Comparison of ENCODE assay signal across 13 cellular contexts in genomic region chr1:109669246-109669948, GRCh38. TPM values are rescaled to one million over a fixed set of nuclear protein-coding genes. Genes with fewer than 3 reads are reported as not detected.
DNase-seq lines count a peak whose midpoint lies in the region; ATAC-seq lines count a peak whose summit lies in the region.
"Had no signal": no experiment of that assay in that cellular context is flagged by ENCODE, and none has a peak within 500 bp of the region (broad histone marks: within the 10 kb centered on the region; RNA-seq: fewer than 3 reads in every experiment).

No MANE protein-coding gene starts in this region.

- no peaks in the 10 kb centered on the region for H3K9me3 Mint-ChIP-seq in activated naive CD4-positive, alpha-beta T cell treated with anti-CD3 and anti-CD28 coated beads, Interleukin-2, amount 10 ng/mL, durations not matched to agents 7 days and 5 days
- no peaks in the 10 kb centered on the region for H3K9me3 Mint-ChIP-seq in activated CD4-positive, alpha-beta memory T cell treated with anti-CD3 and anti-CD28 coated beads, Interleukin-2, amount 10 ng/mL, durations not matched to agents 7 days and 5 days
- H3K9me3 Mint-ChIP-seq: central memory CD8-positive, alpha-beta T cell had no signal

- H3K27me3 Mint-ChIP-seq in activated naive CD4-positive, alpha-beta T cell treated with anti-CD3 and anti-CD28 coated beads, Interleukin-2, amount 10 ng/mL, durations not matched to agents 7 days and 5 days = peaks cover 3% of the 10 kb centered on the region
- no peaks in the 10 kb centered on the region for H3K27me3 Mint-ChIP-seq in activated CD4-positive, alpha-beta memory T cell treated with anti-CD3 and anti-CD28 coated beads, Interleukin-2, amount 10 ng/mL, durations not matched to agents 7 days and 5 days
- H3K27me3 Mint-ChIP-seq: central memory CD8-positive, alpha-beta T cell had no signal

- ATAC-seq in HG03460 (IDR thresholded peaks at IDR 0.05; ENCODE audit: unreplicated experiment) = no peak

- peak; percentile 27 for DNase-seq in activated naive CD4-positive, alpha-beta T cell treated with anti-CD3 and anti-CD28 coated beads, Interleukin-2, amount 10 ng/mL, durations not matched to agents 7 days and 5 days
- no peak for DNase-seq in activated naive CD4-positive, alpha-beta T cell treated with anti-CD3 and anti-CD28 coated beads, Interleukin-2, amount 50 U/mL, for 16 hours
- DNase-seq in activated CD4-positive, alpha-beta memory T cell treated with anti-CD3 and anti-CD28 coated beads, Interleukin-2, amount 10 ng/mL, durations not matched to agents 7 days and 5 days = peak; percentile 52
- DNase-seq in medulla oblongata (ENCODE audit: extremely low spot score) (peak; percentile 1), midbrain (lab: John Stamatoyannopoulos, UW) (no peak)
- no peak for DNase-seq in stimulated activated CD4-positive, alpha-beta T cell treated with anti-CD3 and anti-CD28 coated beads, Interleukin-15, amount 100 ng/mL, for 24 hours
- DNase-seq in activated CD4-positive, CD25-positive, alpha-beta regulatory T cell (lab: John Stamatoyannopoulos, UW) = no peak
- DNase-seq: MM.1S; nucleus accumbens; stimulated activated CD4-positive, alpha-beta T cell treated with anti-CD3 and anti-CD28 coated beads, Interleukin-12 subunit alpha, Interleukin-12 subunit beta, amount 100 ng/mL, for 4 hours; T-helper 9 cell had no signal

- POLR2A ChIA-PET in activated CD4-positive, alpha-beta memory T cell treated with anti-CD3 and anti-CD28 coated beads, Interleukin-2, amount 10 ng/mL, durations not matched to agents 7 days and 5 days (lab: Charles Lee) = interaction anchor here (1.5 kb wide), 1 partner anchor 120 kb away, joined by 3 read pairs; no protein-coding TSS in a partner anchor

- CTCF ChIA-PET in activated naive CD4-positive, alpha-beta T cell treated with anti-CD3 and anti-CD28 coated beads, Interleukin-2, amount 10 ng/mL, durations not matched to agents 7 days and 5 days (lab: Charles Lee) = interaction anchor here (0.9 to 1.9 kb wide), 3 partner anchors 19 to 105 kb away, joined by 3 to 9 read pairs (median 4); no protein-coding TSS in a partner anchor
- CTCF ChIA-PET in activated CD4-positive, alpha-beta memory T cell treated with anti-CD3 and anti-CD28 coated beads, Interleukin-2, amount 10 ng/mL, durations not matched to agents 7 days and 5 days (lab: Charles Lee) = interaction anchor here (0.6 to 1.1 kb wide), 2 partner anchors 29 to 381 kb away, joined by 3 read pairs; no protein-coding TSS in a partner anchor

- H3K4me3 Mint-ChIP-seq in activated naive CD4-positive, alpha-beta T cell treated with anti-CD3 and anti-CD28 coated beads, Interleukin-2, amount 10 ng/mL, durations not matched to agents 7 days and 5 days = peak overlapping the region; percentile 40
- peak overlapping the region; percentile 32 for H3K4me3 Mint-ChIP-seq in activated CD4-positive, alpha-beta memory T cell treated with anti-CD3 and anti-CD28 coated beads, Interleukin-2, amount 10 ng/mL, durations not matched to agents 7 days and 5 days
- H3K4me3 Mint-ChIP-seq: central memory CD8-positive, alpha-beta T cell had no signal

- H3K4me1 Mint-ChIP-seq in activated naive CD4-positive, alpha-beta T cell treated with anti-CD3 and anti-CD28 coated beads, Interleukin-2, amount 10 ng/mL, durations not matched to agents 7 days and 5 days = peaks cover 31% of the 10 kb centered on the region
- peaks cover 26% of the 10 kb centered on the region for H3K4me1 Mint-ChIP-seq in activated CD4-positive, alpha-beta memory T cell treated with anti-CD3 and anti-CD28 coated beads, Interleukin-2, amount 10 ng/mL, durations not matched to agents 7 days and 5 days
- H3K4me1 Mint-ChIP-seq: central memory CD8-positive, alpha-beta T cell had no signal

- H3K27ac Mint-ChIP-seq in activated naive CD4-positive, alpha-beta T cell treated with anti-CD3 and anti-CD28 coated beads, Interleukin-2, amount 10 ng/mL, durations not matched to agents 7 days and 5 days = peak overlapping the region; percentile 15
- peak overlapping the region; percentile 68 for H3K27ac Mint-ChIP-seq in activated CD4-positive, alpha-beta memory T cell treated with anti-CD3 and anti-CD28 coated beads, Interleukin-2, amount 10 ng/mL, durations not matched to agents 7 days and 5 days

- H3K36me3 Mint-ChIP-seq in activated naive CD4-positive, alpha-beta T cell treated with anti-CD3 and anti-CD28 coated beads, Interleukin-2, amount 10 ng/mL, durations not matched to agents 7 days and 5 days = peaks cover 3% of the 10 kb centered on the region
- no peaks in the 10 kb centered on the region for H3K36me3 Mint-ChIP-seq in activated CD4-positive, alpha-beta memory T cell treated with anti-CD3 and anti-CD28 coated beads, Interleukin-2, amount 10 ng/mL, durations not matched to agents 7 days and 5 days (ENCODE audit: low read depth)

RNA-seq across cellular contexts. Expression of gene GSTM2, which starts 1.5 kb away (rescaled TPM):
- total RNA-seq in activated CD4-positive, alpha-beta memory T cell treated with anti-CD3 and anti-CD28 coated beads, Interleukin-2, amount 10 ng/mL, durations not matched to agents 7 days and 5 days = 10 to 100 TPM; 15.9 to 17.6 TPM

RNA-seq across cellular contexts. Expression of gene GSTM4, which starts 13.5 kb away (rescaled TPM):
- total RNA-seq in activated CD4-positive, alpha-beta memory T cell treated with anti-CD3 and anti-CD28 coated beads, Interleukin-2, amount 10 ng/mL, durations not matched to agents 7 days and 5 days = 10 to 100 TPM; 10.4 to 14.3 TPM

RNA-seq across cellular contexts. Expression of gene GSTM1, which starts 18.2 kb away (rescaled TPM):
- total RNA-seq in activated CD4-positive, alpha-beta memory T cell treated with anti-CD3 and anti-CD28 coated beads, Interleukin-2, amount 10 ng/mL, durations not matched to agents 7 days and 5 days = not detected

RNA-seq across cellular contexts. Expression of gene GSTM5, which starts 42.7 kb away (rescaled TPM):
- not detected for total RNA-seq in activated CD4-positive, alpha-beta memory T cell treated with anti-CD3 and anti-CD28 coated beads, Interleukin-2, amount 10 ng/mL, durations not matched to agents 7 days and 5 days

RNA-seq across cellular contexts. Expression of gene AMPD2, which starts 49.8 kb away (rescaled TPM):
- 100 to 1,000 TPM; 110 to 122 TPM for total RNA-seq in activated CD4-positive, alpha-beta memory T cell treated with anti-CD3 and anti-CD28 coated beads, Interleukin-2, amount 10 ng/mL, durations not matched to agents 7 days and 5 days

Comparison
In these comparisons a context has a peak if more than half of its experiments do, and no peak if none do; other contexts are left out.
1. DNase-seq: peak in activated naive CD4-positive, alpha-beta T cell treated with anti-CD3 and anti-CD28 coated beads, Interleukin-2, amount 10 ng/mL, durations not matched to agents 7 days and 5 days (single experiment), activated CD4-positive, alpha-beta memory T cell treated with anti-CD3 and anti-CD28 coated beads, Interleukin-2, amount 10 ng/mL, durations not matched to agents 7 days and 5 days (single experiment) and medulla oblongata (single experiment); none in activated naive CD4-positive, alpha-beta T cell treated with anti-CD3 and anti-CD28 coated beads, Interleukin-2, amount 50 U/mL, for 16 hours (single experiment), midbrain (single experiment), stimulated activated CD4-positive, alpha-beta T cell treated with anti-CD3 and anti-CD28 coated beads, Interleukin-15, amount 100 ng/mL, for 24 hours (single experiment) and activated CD4-positive, CD25-positive, alpha-beta regulatory T cell (0 of 4).